In the genomic region with DNA sequence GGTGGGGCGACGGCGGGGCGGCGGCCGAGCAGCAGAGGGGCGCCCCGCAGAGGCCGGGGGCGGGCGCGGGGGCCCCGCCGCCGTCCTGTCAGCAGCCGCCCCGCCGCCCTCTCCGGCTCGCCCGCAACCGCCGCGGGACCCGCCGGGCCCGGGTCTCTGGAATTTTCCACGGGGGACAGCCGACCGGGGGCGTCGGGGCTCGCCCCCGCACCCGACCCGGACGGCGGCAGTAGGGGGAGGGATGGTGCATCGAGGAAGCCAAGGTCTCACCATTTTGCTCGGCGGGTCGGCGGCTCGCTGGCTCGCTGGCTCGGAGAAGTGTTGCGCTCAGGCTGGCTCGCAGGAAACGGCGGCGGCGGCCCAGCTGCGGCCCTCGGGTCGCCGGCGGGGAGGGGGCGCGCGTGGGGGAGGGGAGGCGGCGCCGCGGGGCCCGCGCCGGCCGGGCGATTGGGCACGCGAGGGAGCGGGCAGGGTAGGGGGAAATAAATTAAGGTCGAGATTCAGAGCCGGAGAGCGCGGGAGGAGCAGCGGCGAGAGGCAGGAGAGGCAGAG, we compare ENCODE assay signal across 8 cellular contexts. TPM values are rescaled to one million over a fixed set of nuclear protein-coding genes. Genes with fewer than 3 reads are reported as not detected.
DNase-seq lines count a peak whose midpoint lies in the region; ATAC-seq lines count a peak whose summit lies in the region.

No MANE protein-coding gene starts in this region.

- in situ Hi-C loops in ACHN (cut with HindIII; ENCODE audit: low pct_ligation_motif_present, low pct_unique_long_range_greater_than_20kb, low sequenced_read_pairs), result no loop called here

- ATAC-seq in GM19035 (IDR thresholded peaks at IDR 0.05; ENCODE audit: unreplicated experiment) (peak; percentile 10), HG03457 (IDR thresholded peaks at IDR 0.05; ENCODE audit: unreplicated experiment) (peak; percentile 3), GM21515 (IDR thresholded peaks at IDR 0.05; ENCODE audit: unreplicated experiment) (no peak)

- DNase-seq in ACHN (peak; percentile 29), myocyte (ENCODE audit: low read depth) (peak; percentile 14)
- DNase-seq in activated CD4-positive, alpha-beta T cell treated with anti-CD3 and anti-CD28 coated beads, Interleukin-2, amount 50 U/mL, for 48 hours, result peak; percentile 41 to 48
- peak; percentile 27 for DNase-seq in effector CD8-positive, alpha-beta T cell (lab: John Stamatoyannopoulos, UW)
- DNase-seq in stimulated activated naive CD4-positive, alpha-beta T cell treated with Interleukin-2 at 50 U/mL for 16 hours (lab: John Stamatoyannopoulos, UW), result peak; percentile 42

RNA-seq across cellular contexts. Expression of gene PPP3R1, which starts 0.4 kb away (rescaled TPM):
- 24.5 and 28.0 TPM in 2 replicates for total RNA-seq in myocyte
- polyA plus RNA-seq in myocyte (2012), result 33.8 TPM
